In the genomic region with DNA sequence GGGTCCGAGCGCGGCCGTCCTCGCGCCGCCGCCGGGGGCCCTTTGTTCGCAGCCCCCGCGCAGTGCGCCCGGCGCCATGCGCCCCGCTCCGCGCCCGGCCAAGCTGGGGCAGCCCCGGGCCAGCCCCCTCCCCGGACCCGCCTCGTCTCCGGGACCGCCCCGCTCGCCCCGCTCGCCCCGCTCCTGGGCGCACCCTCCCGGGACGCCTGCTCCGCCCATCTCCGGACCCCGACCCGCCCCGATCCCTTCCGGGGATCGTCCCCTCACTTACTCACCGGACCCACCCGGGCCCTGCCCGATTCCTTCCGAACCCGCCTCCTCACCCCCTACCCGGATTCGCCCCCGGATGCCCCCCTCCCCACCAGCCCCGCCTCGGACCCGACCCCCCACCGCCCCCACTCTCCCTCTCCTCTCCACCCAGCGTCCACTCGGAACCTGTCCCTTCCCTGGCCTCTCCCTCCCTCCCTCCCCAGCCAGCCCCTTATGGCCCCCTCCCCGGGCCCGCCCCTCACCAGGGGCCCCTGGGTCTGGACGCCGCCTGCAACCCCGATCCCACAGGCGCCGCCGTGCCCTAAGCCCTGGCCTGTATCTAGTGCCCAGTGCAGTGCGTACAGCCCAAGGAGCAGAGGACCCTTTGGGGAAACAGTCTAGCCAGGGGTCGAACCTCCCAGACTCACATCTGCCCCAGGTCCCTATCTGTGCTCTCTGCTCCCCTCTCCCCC, we compare ENCODE assay signal across 12 cellular contexts. TPM values are rescaled to one million over a fixed set of nuclear protein-coding genes. Genes with fewer than 3 reads are reported as not detected.
DNase-seq lines count a peak whose midpoint lies in the region; ATAC-seq and TF ChIP-seq lines count a peak whose summit lies in the region.
"Had no signal": no experiment of that assay in that cellular context is flagged by ENCODE, and none has a peak within 500 bp of the region (broad histone marks: within the 10 kb centered on the region; RNA-seq: fewer than 3 reads in every experiment).

CPAMD8 (minus strand) TSS at position 105 of the 722 bp plus-strand sequence. CDS start 168 bp downstream, outside the sequence.

- peaks cover 8% of the 10 kb centered on the region for H3K4me1 ChIP-seq in CD4-positive, CD25-positive, alpha-beta regulatory T cell (ENCODE audit: control insufficient read depth, insufficient read depth, low read length, poor library complexity, severe bottlenecking)
- H3K4me1 ChIP-seq in right atrium auricular region = no peaks in the 10 kb centered on the region
- H3K4me1 ChIP-seq in trophoblast cell (ENCODE audit: control insufficient read depth in 1 of 2, insufficient read depth in 2 of 2, low read length in 2 of 2) = peaks cover 11 to 20% of the 10 kb centered on the region in 2 experiments

- H3K36me3 ChIP-seq in CD4-positive, CD25-positive, alpha-beta regulatory T cell (ENCODE audit: control insufficient read depth, insufficient read depth, low read length) = no peaks in the 10 kb centered on the region
- H3K36me3 ChIP-seq in right atrium auricular region = no peaks in the 10 kb centered on the region
- no peaks in the 10 kb centered on the region for H3K36me3 ChIP-seq in trophoblast cell (ENCODE audit: control insufficient read depth in 1 of 2, insufficient read depth in 2 of 2, low read length in 2 of 2)

- peaks cover 0 to 12% (median 2%) of the 10 kb centered on the region in 4 donors for H3K4me1 Mint-ChIP-seq in CD4-positive, CD25-positive, alpha-beta regulatory T cell
- peaks cover 5% of the 10 kb centered on the region for H3K4me1 Mint-ChIP-seq in CD4-positive, alpha-beta T cell (ENCODE audit: low read depth)

- H4K12ac ChIP-seq in trophoblast cell (ENCODE audit: low read depth, low read length) = no peak within 1 kb of the TSS

- peak within 1 kb of the TSS; percentile 12 for H3K18ac ChIP-seq in trophoblast cell (ENCODE audit: low read length)

- no peak within 1 kb of the TSS for H2BK120ac ChIP-seq in trophoblast cell (ENCODE audit: insufficient read depth, low read length, poor library complexity)

- no peak within 1 kb of the TSS for H3K4me3 ChIP-seq in CD4-positive, CD25-positive, alpha-beta regulatory T cell (ENCODE audit: low read depth, low read length)
- H3K4me3 ChIP-seq in right atrium auricular region (peak within 1 kb of the TSS; percentile 35 to 50), trophoblast cell (ENCODE audit: low read depth, low read length) (peak within 1 kb of the TSS; percentile 75), dorsolateral prefrontal cortex (peak within 1 kb of the TSS in 29 of 59 donors; percentile 2 to 53 (median 31))

- no peak within 1 kb of the TSS for H3K27ac ChIP-seq in CD4-positive, CD25-positive, alpha-beta regulatory T cell (ENCODE audit: insufficient read depth, low read length, poor library complexity, severe bottlenecking)
- H3K27ac ChIP-seq in VCaP (peak within 1 kb of the TSS; percentile 62; the same call in 1 of the 2 replicates), right atrium auricular region (no peak within 1 kb of the TSS), trophoblast cell (ENCODE audit: low read depth, low read length) (no peak within 1 kb of the TSS), dorsolateral prefrontal cortex (no peak within 1 kb of the TSS)
- no peak within 1 kb of the TSS for H3K27ac ChIP-seq in CD4-positive, alpha-beta T cell (ENCODE audit: low read depth, low read length)

- peaks cover 6% of the 10 kb centered on the region for H3K79me1 ChIP-seq in trophoblast cell (ENCODE audit: low read length)

- no peak within 1 kb of the TSS for H3K9ac ChIP-seq in trophoblast cell (ENCODE audit: low read length)

- H4K91ac ChIP-seq in trophoblast cell (ENCODE audit: low read depth, low read length) = no peak within 1 kb of the TSS

- peaks cover 14% of the 10 kb centered on the region for H3K36me3 Mint-ChIP-seq in CD4-positive, CD25-positive, alpha-beta regulatory T cell
- H3K36me3 Mint-ChIP-seq in CD4-positive, alpha-beta T cell (ENCODE audit: low read depth) = peaks cover 6% of the 10 kb centered on the region

- H2BK12ac ChIP-seq in trophoblast cell (ENCODE audit: low read length) = no peak within 1 kb of the TSS

- no peak for DNase-seq in CD4-positive, CD25-positive, alpha-beta regulatory T cell
- no peak for DNase-seq in right atrium auricular region (ENCODE audit: low spot score)
- no peak for DNase-seq in trophoblast cell
- DNase-seq in NCI-H526 treated with DMSO at 0.1 percent for 48 hours (lab: John Stamatoyannopoulos, UW) = no peak
- no peak for DNase-seq in CD4-positive, alpha-beta T cell
- no peak for DNase-seq in dorsolateral prefrontal cortex
- DNase-seq in GM10266 (ENCODE audit: extremely low spot score) = no peak
- DNase-seq: activated CD4-positive, alpha-beta T cell treated with anti-CD3 and anti-CD28 coated beads, Interleukin-2, amount 50 U/mL, for 48 hours; cortex of kidney; NK-92 treated with Interleukin-12 subunit alpha and Interleukin-12 subunit beta, amount 100 ng/mL, for 24 hours; stimulated activated CD4-positive, alpha-beta T cell treated with anti-CD3 and anti-CD28 coated beads, Interleukin-2, amount 100 ng/mL, for 48 hours had no signal

- intact Hi-C loops in CD4-positive, alpha-beta T cell (cut with DNase I, micrococcal nuclease) = no loop called here
- intact Hi-C loops in dorsolateral prefrontal cortex (cut with DNase I) = no loop called here

- peaks cover 55% of the 10 kb centered on the region for H3K27me3 Mint-ChIP-seq in CD4-positive, CD25-positive, alpha-beta regulatory T cell
- H3K27me3 Mint-ChIP-seq in CD4-positive, alpha-beta T cell = peaks cover 61% of the 10 kb centered on the region

- peaks cover 12 to 20% of the 10 kb centered on the region in 2 experiments for H3K9me3 ChIP-seq in CD4-positive, CD25-positive, alpha-beta regulatory T cell (ENCODE audit: control insufficient read depth in 2 of 2, low read length in 2 of 2)
- peaks cover 0 to 25% of the 10 kb centered on the region in 2 donors for H3K9me3 ChIP-seq in right atrium auricular region
- peaks cover 3% of the 10 kb centered on the region for H3K9me3 ChIP-seq in trophoblast cell (ENCODE audit: insufficient read depth, low read depth, low read length)
- H3K9me3 ChIP-seq in CD4-positive, alpha-beta T cell (ENCODE audit: control insufficient read depth, low read length) = peaks cover 16% of the 10 kb centered on the region

- TF ChIP-seq CTCF in VCaP (conservative IDR thresholded peaks at IDR 0.05) (no peak), right atrium auricular region (IDR thresholded peaks at IDR 0.05) (no peak), dorsolateral prefrontal cortex (IDR thresholded peaks at IDR 0.05 in 54 of 56, conservative IDR thresholded peaks at IDR 0.05 in 2 of 56; ENCODE audit: low read depth in 1 of 56, partially characterized antibody in 56 of 56) (no peak), GM10266 (IDR thresholded peaks at IDR 0.05; ENCODE audit: control insufficient read depth, insufficient read depth, low read depth, missing control alignments) (no peak)
- no peak for TF ChIP-seq CTCF in CD4-positive, alpha-beta T cell (IDR thresholded peaks at IDR 0.05)

- WGBS in trophoblast cell (ENCODE audit: extremely low coverage, insufficient coverage, insufficient read length) = no CpG with 5 or more reads among the region's 65 CpGs

- H3K27ac Mint-ChIP-seq in CD4-positive, CD25-positive, alpha-beta regulatory T cell = no peak within 1 kb of the TSS
- H3K27ac Mint-ChIP-seq in CD4-positive, alpha-beta T cell = no peak within 1 kb of the TSS

- H3K4me3 Mint-ChIP-seq in CD4-positive, CD25-positive, alpha-beta regulatory T cell = peak within 1 kb of the TSS; percentile 39 to 84 (median 80)
- H3K4me3 Mint-ChIP-seq in CD4-positive, alpha-beta T cell = no peak within 1 kb of the TSS

- H2AFZ ChIP-seq in trophoblast cell (ENCODE audit: insufficient read depth, low read length, poor library complexity) = peak within 1 kb of the TSS; percentile 23

- H3K4me2 ChIP-seq in trophoblast cell (ENCODE audit: low read length) = peak within 1 kb of the TSS; percentile 100

- CTCF ChIA-PET in CD4-positive, alpha-beta T cell (lab: Charles Lee) = no interaction called here

- peak within 1 kb of the TSS; percentile 52 for H2AK5ac ChIP-seq in trophoblast cell (ENCODE audit: low read length)

- peak within 1 kb of the TSS; percentile 43 for H4K8ac ChIP-seq in trophoblast cell (ENCODE audit: low read depth, low read length)

- no peak for ATAC-seq in CD4-positive, CD25-positive, alpha-beta regulatory T cell (ENCODE audit: low read depth in 2 of 2)
- no peak for ATAC-seq in CD4-positive, alpha-beta T cell (ENCODE audit: poor library complexity)

- no peak within 1 kb of the TSS for H3K23ac ChIP-seq in trophoblast cell (ENCODE audit: low read length)

- H3K4ac ChIP-seq in trophoblast cell (ENCODE audit: low read depth, low read length) = no peak within 1 kb of the TSS

- POLR2A ChIA-PET in CD4-positive, alpha-beta T cell (lab: Charles Lee) = no interaction called here

- no peaks in the 10 kb centered on the region for H3K79me2 ChIP-seq in trophoblast cell (ENCODE audit: control insufficient read depth, insufficient read depth, low read length, poor library complexity)

- H2BK5ac ChIP-seq in trophoblast cell (ENCODE audit: low read depth, low read length, poor library complexity) = no peak within 1 kb of the TSS

- peaks cover 11% of the 10 kb centered on the region for H3K27me3 ChIP-seq in CD4-positive, CD25-positive, alpha-beta regulatory T cell (ENCODE audit: control insufficient read depth, insufficient read depth, low read length)
- peaks cover 0 to 11% of the 10 kb centered on the region in 2 donors for H3K27me3 ChIP-seq in right atrium auricular region
- no peaks in the 10 kb centered on the region for H3K27me3 ChIP-seq in trophoblast cell (ENCODE audit: insufficient read depth, low read length)
- peaks cover 23% of the 10 kb centered on the region for H3K27me3 ChIP-seq in CD4-positive, alpha-beta T cell (ENCODE audit: control insufficient read depth, insufficient read depth, low read length)
- H3K27me3 ChIP-seq in dorsolateral prefrontal cortex = peaks cover 0 to 63% (median 39%) of the 10 kb centered on the region in 45 donors

- H3K9me3 Mint-ChIP-seq in CD4-positive, CD25-positive, alpha-beta regulatory T cell = peaks cover 0 to 26% (median 6%) of the 10 kb centered on the region in 7 donors
- H3K9me3 Mint-ChIP-seq in CD4-positive, alpha-beta T cell = peaks cover 7% of the 10 kb centered on the region

- no peak within 1 kb of the TSS for H3K14ac ChIP-seq in trophoblast cell (ENCODE audit: low read length)

RNA-seq across cellular contexts. Expression of gene CPAMD8, which starts in this region (rescaled TPM):
- total RNA-seq in CD4-positive, CD25-positive, alpha-beta regulatory T cell = 2.3 TPM
- under 1 TPM in 3 of 4 donors, not detected in 1; 0.03 to 0.65 (median 0.06) TPM for polyA plus RNA-seq in CD4-positive, CD25-positive, alpha-beta regulatory T cell
- total RNA-seq in right atrium auricular region (10 to 100 TPM in 1 of 2 donors, 1 to 10 TPM in 1; 5.5 to 21.4 TPM), dorsolateral prefrontal cortex (10 to 100 TPM in 50 of 120 experiments, 1 to 10 TPM in 70; 2.6 to 39.0 (median 9.2) TPM)
- 4.6 and 4.8 TPM in 2 replicates for polyA plus RNA-seq in trophoblast cell (2013)
- total RNA-seq in CD4-positive, alpha-beta T cell = under 1 TPM; 0.05 to 0.34 TPM
